ENCODE assay signal across 9 cellular contexts in genomic region chr3:71258116-71258515, GRCh38.
DNase-seq lines count a peak whose midpoint lies in the region; FAIRE-seq and TF ChIP-seq lines count a peak whose summit lies in the region.
"Had no signal": no experiment of that assay in that cellular context is flagged by ENCODE, and none has a peak within 500 bp of the region (broad histone marks: within the 10 kb centered on the region; RNA-seq: fewer than 3 reads in every experiment).

No MANE protein-coding gene starts in this region.

- no peak overlapping the region for H3K4me3 ChIP-seq in fibroblast of villous mesenchyme (ENCODE audit: low read depth, low read length)

- FAIRE-seq in GM12891 (lab: Jason Lieb, UNC) = no peak
- FAIRE-seq: D721Med had no signal

- DNase-seq in A172 (ENCODE audit: low spot score) (peak; percentile 56), H4 (ENCODE audit: low spot score) (peak; percentile 20), SW480 (ENCODE audit: low spot score) (peak; percentile 32), fibroblast of villous mesenchyme (ENCODE audit: low read depth) (peak; percentile 22), GM13976 (ENCODE audit: low spot score) (no peak), foreskin melanocyte (no peak), GM12891 (ENCODE audit: insufficient read length, low spot score) (no peak)
- DNase-seq in activated CD8-positive, alpha-beta memory T cell treated with anti-CD3 and anti-CD28 coated beads for 24 hours = no peak

- in situ Hi-C loops in GM13976 (cut with MboI; ENCODE audit: low sequenced_read_pairs, unreplicated experiment) = no loop called here

- no peak for TF ChIP-seq POLR2A in GM12891 (IDR thresholded peaks at IDR 0.05; ENCODE audit: low read depth, low read length)

- no peak for TF ChIP-seq CTCF in fibroblast of villous mesenchyme (IDR thresholded peaks at IDR 0.05; ENCODE audit: insufficient read depth, low read depth, low read length)
- no peak for TF ChIP-seq CTCF in GM13976 (IDR thresholded peaks at IDR 0.05; ENCODE audit: borderline replicate concordance, control extremely low read depth, extremely low read depth, insufficient read depth, missing control alignments)

TF ChIP-seq in GM12891, 5 proteins besides CTCF, POLR2A, EP300 and RAD21:
- no peak for TF ChIP-seq POU2F2 (IDR thresholded peaks at IDR 0.05; ENCODE audit: low read depth, low read length)
- no peak for TF ChIP-seq TAF1 (IDR thresholded peaks at IDR 0.05; ENCODE audit: low read depth, low read length)
- TF ChIP-seq POLR2AphosphoS5 (IDR thresholded peaks at IDR 0.05; ENCODE audit: low read depth, low read length) = no peak

Comparison
In these comparisons a context has a peak if more than half of its experiments do, and no peak if none do; other contexts are left out.
1. DNase-seq: peak in A172 (single experiment), H4 (single experiment), SW480 (single experiment) and fibroblast of villous mesenchyme (single experiment); none in GM13976 (single experiment), foreskin melanocyte (single experiment), activated CD8-positive, alpha-beta memory T cell treated with anti-CD3 and anti-CD28 coated beads for 24 hours (single experiment) and GM12891 (single experiment).